1 cellular context compared by ENCODE assay signal in the genomic region with DNA sequence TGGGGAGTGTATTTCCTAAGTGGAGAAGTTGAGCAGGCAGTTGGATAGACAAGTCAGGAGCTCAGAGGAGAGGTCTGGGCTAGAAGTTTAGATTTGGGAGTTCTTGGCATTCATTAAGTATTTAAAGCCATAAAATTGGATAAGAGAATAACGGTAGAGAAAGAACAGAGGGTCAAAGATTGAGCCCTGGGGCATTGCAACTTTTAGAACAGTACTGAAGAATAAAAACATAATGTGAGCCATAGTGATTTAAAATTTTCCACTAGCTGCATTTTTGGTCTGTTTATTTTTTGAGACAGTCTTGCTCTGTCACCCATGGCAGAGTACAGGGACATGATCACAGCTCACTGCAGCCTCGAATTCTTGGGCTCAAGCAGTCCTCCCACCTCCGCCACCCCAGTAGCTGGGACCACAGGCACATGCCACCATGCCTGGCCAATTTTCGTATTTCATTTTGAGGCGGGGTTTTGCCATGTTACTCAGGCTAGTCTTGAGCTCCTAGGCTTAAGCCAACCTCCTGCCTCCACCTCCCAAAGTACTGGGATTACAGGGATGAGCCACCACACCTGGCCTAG.
TF ChIP-seq lines count a peak whose summit lies in the region.

No MANE protein-coding gene starts in this region.

TF ChIP-seq in HepG2, 621 proteins besides CTCF, POLR2A, EP300 and RAD21 (continued from another document):
- TF ChIP-seq ZBTB10 (CRISPR knock-in tag; IDR thresholded peaks at IDR 0.05; ENCODE audit: borderline replicate concordance), result no peak
- no peak for TF ChIP-seq PHF21A (CRISPR knock-in tag; IDR thresholded peaks at IDR 0.05)
- no peak for TF ChIP-seq DBP (CRISPR knock-in tag; IDR thresholded peaks at IDR 0.05; ENCODE audit: not compliant biosample characterization)
- no peak for TF ChIP-seq ZNF18 (CRISPR knock-in tag; IDR thresholded peaks at IDR 0.05; ENCODE audit: insufficient replicate concordance)
- no peak for TF ChIP-seq ZBTB40 (IDR thresholded peaks at IDR 0.05)
- no peak for TF ChIP-seq ZBTB40 (CRISPR knock-in tag; IDR thresholded peaks at IDR 0.05)
- no peak for TF ChIP-seq ZNF615 (CRISPR knock-in tag; IDR thresholded peaks at IDR 0.05; ENCODE audit: borderline replicate concordance)
- TF ChIP-seq CREM (IDR thresholded peaks at IDR 0.05), result no peak
- no peak for TF ChIP-seq CREM (CRISPR knock-in tag; IDR thresholded peaks at IDR 0.05)
- no peak for TF ChIP-seq ZSCAN12 (CRISPR knock-in tag; IDR thresholded peaks at IDR 0.05)
